Comparison of ENCODE assay signal across 8 cellular contexts in genomic region chr6:15264902-15265761, GRCh38. TPM values are rescaled to one million over a fixed set of nuclear protein-coding genes. Genes with fewer than 3 reads are reported as not detected.
DNase-seq lines count a peak whose midpoint lies in the region; ATAC-seq and TF ChIP-seq lines count a peak whose summit lies in the region.

No MANE protein-coding gene starts in this region.

- no peaks in the 10 kb centered on the region for H3K36me3 ChIP-seq in KMS-11 (ENCODE audit: insufficient read depth)
- H3K36me3 ChIP-seq in esophagus squamous epithelium = no peaks in the 10 kb centered on the region

- TF ChIP-seq CTCF in KMS-11 (conservative IDR thresholded peaks at IDR 0.05; ENCODE audit: low read depth, low read length) = no peak
- TF ChIP-seq CTCF in choroid plexus epithelial cell (conservative IDR thresholded peaks at IDR 0.05; ENCODE audit: low read depth, low read length) = no peak
- no peak for TF ChIP-seq CTCF in esophagus squamous epithelium (IDR thresholded peaks at IDR 0.05)

- peaks cover 93% of the 10 kb centered on the region for H3K79me2 ChIP-seq in KMS-11 (ENCODE audit: insufficient read depth, low read depth)

- peaks cover 44% of the 10 kb centered on the region for H3K4me1 ChIP-seq in KMS-11 (ENCODE audit: low read depth, poor library complexity, severe bottlenecking)
- peaks cover 6 to 89% (median 46%) of the 10 kb centered on the region in 3 donors for H3K4me1 ChIP-seq in esophagus squamous epithelium

- H3K4me3 ChIP-seq in KMS-11 (IDR thresholded peaks at IDR 0.05; ENCODE audit: insufficient read depth, low read depth, low read length) (no peak overlapping the region), choroid plexus epithelial cell (ENCODE audit: low read depth, low read length) (no peak overlapping the region), esophagus squamous epithelium (peak overlapping the region in 1 of 4 donors; percentile 22)

- DNase-seq in AG20443 (ENCODE audit: low spot score) (peak; percentile 47), choroid plexus epithelial cell (ENCODE audit: low read depth) (peak; percentile 72), midbrain (lab: John Stamatoyannopoulos, UW) (peak; percentile 77), MV-4-11 (lab: John Stamatoyannopoulos, UW) (no peak), activated gamma-delta T cell (lab: John Stamatoyannopoulos, UW) (no peak), esophagus squamous epithelium (lab: John Stamatoyannopoulos, UW) (no peak)

- H2AFZ ChIP-seq in KMS-11 (ENCODE audit: low read depth) = no peak overlapping the region

- no peaks in the 10 kb centered on the region for H3K27me3 ChIP-seq in KMS-11 (ENCODE audit: insufficient read depth, low read depth)
- H3K27me3 ChIP-seq in esophagus squamous epithelium = no peaks in the 10 kb centered on the region

- WGBS in esophagus squamous epithelium, 2 donors = 51 to 56% methylated on average over 7 of the region's 7 CpGs

- no peak for ATAC-seq in HG03039 (IDR thresholded peaks at IDR 0.05; ENCODE audit: unreplicated experiment)

- H3K9ac ChIP-seq in KMS-11 = no peak overlapping the region

- TF ChIP-seq POLR2A in esophagus squamous epithelium (IDR thresholded peaks at IDR 0.05) = no peak

- H3K27ac ChIP-seq in KMS-11 = no peak overlapping the region
- peak overlapping the region in 2 of 4 donors; percentile 46 to 58 for H3K27ac ChIP-seq in esophagus squamous epithelium

- intact Hi-C loops in esophagus squamous epithelium (cut with DNase I) = no loop called here

- no peaks in the 10 kb centered on the region for H3K9me3 ChIP-seq in esophagus squamous epithelium

- H4K20me1 ChIP-seq in KMS-11 (ENCODE audit: insufficient read depth) = no peaks in the 10 kb centered on the region

- peak overlapping the region; percentile 33; the same call in 1 of the 2 replicates for H3K4me2 ChIP-seq in KMS-11

RNA-seq across cellular contexts. Expression of gene JARID2, which starts 19.3 kb away (rescaled TPM):
- total RNA-seq in esophagus squamous epithelium = 10 to 100 TPM; 13.3 to 19.6 (median 16.3) TPM

Comparison
In these comparisons a context has a peak if more than half of its experiments do, and no peak if none do; other contexts are left out.
1. DNase-seq: peak in AG20443 (single experiment), choroid plexus epithelial cell (single experiment) and midbrain (single experiment); none in MV-4-11 (single experiment), activated gamma-delta T cell (single experiment) and esophagus squamous epithelium (single experiment).